1 cellular context compared by ENCODE assay signal in genomic region chr3:47781326-47781684, GRCh38.
TF ChIP-seq lines count a peak whose summit lies in the region.

No MANE protein-coding gene starts in this region.

TF ChIP-seq in HepG2, 621 proteins besides CTCF, POLR2A, EP300 and RAD21 (continued from another document and continues in another):
- TF ChIP-seq PAXIP1 (CRISPR knock-in tag; conservative IDR thresholded peaks at IDR 0.05) = no peak
- TF ChIP-seq ZNF234 (CRISPR knock-in tag; conservative IDR thresholded peaks at IDR 0.05) = 0 out of 2 replicates have a peak, but pooled peaks have one; percentile 43
- 0 out of 2 replicates have a peak, but pooled peaks have one; percentile 25 for TF ChIP-seq PITX1 (CRISPR knock-in tag; IDR thresholded peaks at IDR 0.05)
- TF ChIP-seq ZBTB40 (IDR thresholded peaks at IDR 0.05) = no peak
- TF ChIP-seq ZBTB40 (CRISPR knock-in tag; IDR thresholded peaks at IDR 0.05) = no peak
- TF ChIP-seq MEIS2 (CRISPR knock-in tag; IDR thresholded peaks at IDR 0.05) = peak; percentile 25; the same call in 1 of the 2 replicates
- TF ChIP-seq HDAC2 (CRISPR knock-in tag; IDR thresholded peaks at IDR 0.05) = 0 out of 2 replicates have a peak, but pooled peaks have one; percentile 14
- TF ChIP-seq ZNF20 (CRISPR knock-in tag; IDR thresholded peaks at IDR 0.05) = no peak
- TF ChIP-seq MEIS1 (CRISPR knock-in tag; IDR thresholded peaks at IDR 0.05; ENCODE audit: borderline replicate concordance) = no peak
- TF ChIP-seq, protein P1, sequence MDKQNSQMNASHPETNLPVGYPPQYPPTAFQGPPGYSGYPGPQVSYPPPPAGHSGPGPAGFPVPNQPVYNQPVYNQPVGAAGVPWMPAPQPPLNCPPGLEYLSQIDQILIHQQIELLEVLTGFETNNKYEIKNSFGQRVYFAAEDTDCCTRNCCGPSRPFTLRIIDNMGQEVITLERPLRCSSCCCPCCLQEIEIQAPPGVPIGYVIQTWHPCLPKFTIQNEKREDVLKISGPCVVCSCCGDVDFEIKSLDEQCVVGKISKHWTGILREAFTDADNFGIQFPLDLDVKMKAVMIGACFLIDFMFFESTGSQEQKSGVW (CRISPR knock-in tag; IDR thresholded peaks at IDR 0.05; ENCODE audit: borderline replicate concordance) = no peak
- TF ChIP-seq MAX (IDR thresholded peaks at IDR 0.05) = peak; percentile 86
- peak; percentile 79; the same call in 1 of the 2 replicates for TF ChIP-seq SIN3A (IDR thresholded peaks at IDR 0.05; ENCODE audit: borderline replicate concordance, low read depth, low read length)
- no peak for TF ChIP-seq ATF5 (CRISPR knock-in tag; IDR thresholded peaks at IDR 0.05; ENCODE audit: low read depth)
- TF ChIP-seq ZNF333 (CRISPR knock-in tag; IDR thresholded peaks at IDR 0.05; ENCODE audit: borderline replicate concordance) = peak; percentile 23; the same call in 1 of the 2 replicates
- no peak for TF ChIP-seq ZNF766 (CRISPR knock-in tag; IDR thresholded peaks at IDR 0.05; ENCODE audit: borderline replicate concordance)
- TF ChIP-seq TRIM22 (IDR thresholded peaks at IDR 0.05) = no peak
- TF ChIP-seq MLLT10 (CRISPR knock-in tag; IDR thresholded peaks at IDR 0.05) = no peak
- TF ChIP-seq ZMYM3 (CRISPR knock-in tag; IDR thresholded peaks at IDR 0.05) = no peak
- 0 out of 2 replicates have a peak, but pooled peaks have one; percentile 14 for TF ChIP-seq BRF2 (CRISPR knock-in tag; IDR thresholded peaks at IDR 0.05)
- no peak for TF ChIP-seq ZC3H4 (CRISPR knock-in tag; IDR thresholded peaks at IDR 0.05; ENCODE audit: borderline replicate concordance)
- TF ChIP-seq, protein P2, sequence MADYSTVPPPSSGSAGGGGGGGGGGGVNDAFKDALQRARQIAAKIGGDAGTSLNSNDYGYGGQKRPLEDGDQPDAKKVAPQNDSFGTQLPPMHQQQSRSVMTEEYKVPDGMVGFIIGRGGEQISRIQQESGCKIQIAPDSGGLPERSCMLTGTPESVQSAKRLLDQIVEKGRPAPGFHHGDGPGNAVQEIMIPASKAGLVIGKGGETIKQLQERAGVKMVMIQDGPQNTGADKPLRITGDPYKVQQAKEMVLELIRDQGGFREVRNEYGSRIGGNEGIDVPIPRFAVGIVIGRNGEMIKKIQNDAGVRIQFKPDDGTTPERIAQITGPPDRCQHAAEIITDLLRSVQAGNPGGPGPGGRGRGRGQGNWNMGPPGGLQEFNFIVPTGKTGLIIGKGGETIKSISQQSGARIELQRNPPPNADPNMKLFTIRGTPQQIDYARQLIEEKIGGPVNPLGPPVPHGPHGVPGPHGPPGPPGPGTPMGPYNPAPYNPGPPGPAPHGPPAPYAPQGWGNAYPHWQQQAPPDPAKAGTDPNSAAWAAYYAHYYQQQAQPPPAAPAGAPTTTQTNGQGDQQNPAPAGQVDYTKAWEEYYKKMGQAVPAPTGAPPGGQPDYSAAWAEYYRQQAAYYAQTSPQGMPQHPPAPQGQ (CRISPR knock-in tag; IDR thresholded peaks at IDR 0.05; ENCODE audit: borderline replicate concordance) = no peak
- TF ChIP-seq HOXD1 (CRISPR knock-in tag; IDR thresholded peaks at IDR 0.05) = no peak
- TF ChIP-seq RFXAP (CRISPR knock-in tag; IDR thresholded peaks at IDR 0.05; ENCODE audit: borderline replicate concordance) = 0 out of 2 replicates have a peak, but pooled peaks have one; percentile 16
- peak; percentile 88; the same call in 2 of the 3 replicates for TF ChIP-seq MXI1 (IDR thresholded peaks at IDR 0.05; ENCODE audit: borderline replicate concordance, low read depth, low read length)
- TF ChIP-seq, protein P3, sequence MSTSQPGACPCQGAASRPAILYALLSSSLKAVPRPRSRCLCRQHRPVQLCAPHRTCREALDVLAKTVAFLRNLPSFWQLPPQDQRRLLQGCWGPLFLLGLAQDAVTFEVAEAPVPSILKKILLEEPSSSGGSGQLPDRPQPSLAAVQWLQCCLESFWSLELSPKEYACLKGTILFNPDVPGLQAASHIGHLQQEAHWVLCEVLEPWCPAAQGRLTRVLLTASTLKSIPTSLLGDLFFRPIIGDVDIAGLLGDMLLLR (CRISPR knock-in tag; IDR thresholded peaks at IDR 0.05) = 0 out of 2 replicates have a peak, but pooled peaks have one; percentile 18
- TF ChIP-seq PRPF4 (IDR thresholded peaks at IDR 0.05; ENCODE audit: low read depth, low read length, poor library complexity, severe bottlenecking) = no peak
- no peak for TF ChIP-seq CBX1 (IDR thresholded peaks at IDR 0.05; ENCODE audit: low read depth)
- no peak for TF ChIP-seq ZNF737 (CRISPR knock-in tag; IDR thresholded peaks at IDR 0.05; ENCODE audit: borderline replicate concordance)
- no peak for TF ChIP-seq ZNF629 (CRISPR knock-in tag; conservative IDR thresholded peaks at IDR 0.05)
- no peak for TF ChIP-seq ETS1 (CRISPR knock-in tag; IDR thresholded peaks at IDR 0.05)
- no peak for TF ChIP-seq NFKB2 (CRISPR knock-in tag; IDR thresholded peaks at IDR 0.05; ENCODE audit: borderline replicate concordance)
- no peak for TF ChIP-seq ASH2L (IDR thresholded peaks at IDR 0.05; ENCODE audit: insufficient read length, low read depth, low read length)
- TF ChIP-seq BHLHE40 (IDR thresholded peaks at IDR 0.05; ENCODE audit: low read length) = peak; percentile 46
- TF ChIP-seq MIER2 (CRISPR knock-in tag; IDR thresholded peaks at IDR 0.05) = no peak
- no peak for TF ChIP-seq ZNF75D (CRISPR knock-in tag; IDR thresholded peaks at IDR 0.05; ENCODE audit: borderline replicate concordance)
